ENCODE assay signal across 13 cellular contexts in genomic region chr1:243475966-243476365, GRCh38.
DNase-seq lines count a peak whose midpoint lies in the region; ATAC-seq, FAIRE-seq and TF ChIP-seq lines count a peak whose summit lies in the region.
"Had no signal": no experiment of that assay in that cellular context is flagged by ENCODE, and none has a peak within 500 bp of the region (broad histone marks: within the 10 kb centered on the region; RNA-seq: fewer than 3 reads in every experiment).

No MANE protein-coding gene starts in this region.

- no peak overlapping the region for H3K9ac ChIP-seq in astrocyte (ENCODE audit: low read length)

- no peak overlapping the region for H3K4me3 Mint-ChIP-seq in astrocyte (ENCODE audit: unreplicated experiment)

- H3K4me3 ChIP-seq in astrocyte (ENCODE audit: insufficient read depth, low read depth, low read length) (no peak overlapping the region), upper lobe of left lung (no peak overlapping the region)
- H3K4me3 ChIP-seq: body of pancreas had no signal

- peaks cover 27% of the 10 kb centered on the region for H3K4me1 ChIP-seq in astrocyte (ENCODE audit: insufficient read depth, low read length)
- H3K4me1 ChIP-seq in upper lobe of left lung = peaks cover 9 to 27% (median 15%) of the 10 kb centered on the region in 4 donors
- H3K4me1 ChIP-seq: body of pancreas had no signal

- H3K36me3 ChIP-seq in astrocyte (ENCODE audit: insufficient read depth, low read length) (no peaks in the 10 kb centered on the region), upper lobe of left lung (peaks cover 0 to 3% (median 1%) of the 10 kb centered on the region in 4 donors)

- H3K4me2 ChIP-seq in astrocyte (ENCODE audit: low read length) = peak overlapping the region; percentile 13

- peak; percentile 46 for TF ChIP-seq CTCF in astrocyte (IDR thresholded peaks at IDR 0.05; ENCODE audit: insufficient read depth, low read depth, low read length)
- TF ChIP-seq CTCF in upper lobe of left lung (IDR thresholded peaks at IDR 0.05) = no peak

- WGBS in upper lobe of left lung, 2 donors = 87 to 89% methylated on average over 7 of the region's 7 CpGs

- H3K79me2 ChIP-seq in astrocyte (ENCODE audit: insufficient read depth, low read length) = no peaks in the 10 kb centered on the region

- no peak for ATAC-seq in GM21526 (IDR thresholded peaks at IDR 0.05; ENCODE audit: low FRiP score, unreplicated experiment)
- no peak for ATAC-seq in upper lobe of left lung (ENCODE audit: low FRiP score in 2 of 2)
- ATAC-seq in GM18519 (IDR thresholded peaks at IDR 0.05; ENCODE audit: low FRiP score, unreplicated experiment) = no peak
- ATAC-seq: body of pancreas; stimulated activated naive CD8-positive, alpha-beta T cell treated with anti-CD3 and anti-CD28 coated beads, Interleukin-15, Interleukin-2, amounts not matched to agents 100 U/mL and 50 U/mL, for 24 hours had no signal

- no peaks in the 10 kb centered on the region for H4K20me1 ChIP-seq in astrocyte (ENCODE audit: insufficient read depth, low read length)

- peaks cover 20% of the 10 kb centered on the region for H3K4me1 Mint-ChIP-seq in astrocyte (ENCODE audit: low read depth, unreplicated experiment)

- H3K27me3 ChIP-seq in astrocyte (ENCODE audit: insufficient read depth, low read length) = no peaks in the 10 kb centered on the region
- no peaks in the 10 kb centered on the region for H3K27me3 ChIP-seq in upper lobe of left lung
- H3K27me3 ChIP-seq: body of pancreas had no signal

- peak; percentile 18 for DNase-seq in AG08395 (ENCODE audit: low spot score)
- peak; percentile 46 for DNase-seq in HK-2 (ENCODE audit: unreplicated experiment)
- peak; percentile 71 for DNase-seq in astrocyte (ENCODE audit: low read depth)
- DNase-seq in iris pigment epithelial cell (ENCODE audit: low read depth) = peak; percentile 59
- no peak for DNase-seq in upper lobe of left lung
- DNase-seq in germinal center (ENCODE audit: low spot score) = no peak
- DNase-seq: body of pancreas; NCI-H2081; stimulated activated naive CD8-positive, alpha-beta T cell treated with anti-CD3 and anti-CD28 coated beads, Interleukin-15, Interleukin-2, amounts not matched to agents 100 U/mL and 50 U/mL, for 24 hours had no signal

- TF ChIP-seq EP300 in upper lobe of left lung (IDR thresholded peaks at IDR 0.05) = no peak

- H3K9me3 ChIP-seq in astrocyte (ENCODE audit: insufficient read depth, low read depth, low read length) (no peaks in the 10 kb centered on the region), upper lobe of left lung (no peaks in the 10 kb centered on the region)
- H3K9me3 ChIP-seq: body of pancreas had no signal

- no peak for FAIRE-seq in astrocyte (lab: Jason Lieb, UNC)
- FAIRE-seq: GM19239 had no signal

- H3K27ac ChIP-seq in astrocyte (ENCODE audit: low read depth, low read length) = no peak overlapping the region
- no peak overlapping the region for H3K27ac ChIP-seq in upper lobe of left lung
- H3K27ac ChIP-seq: body of pancreas, VCaP had no signal

- TF ChIP-seq POLR2A in upper lobe of left lung (IDR thresholded peaks at IDR 0.05) = no peak

- H3K27ac Mint-ChIP-seq in astrocyte (ENCODE audit: unreplicated experiment) = no peak overlapping the region

- peaks cover 4% of the 10 kb centered on the region for H3K36me3 Mint-ChIP-seq in astrocyte (ENCODE audit: low read depth, unreplicated experiment)

- H2AFZ ChIP-seq in astrocyte (ENCODE audit: low read depth, low read length) = no peak overlapping the region

- H3K27me3 Mint-ChIP-seq in astrocyte (ENCODE audit: low read depth, unreplicated experiment) = no peaks in the 10 kb centered on the region

- no peaks in the 10 kb centered on the region for H3K9me3 Mint-ChIP-seq in astrocyte (ENCODE audit: unreplicated experiment)

Comparison
In these comparisons a context has a peak if more than half of its experiments do, and no peak if none do; other contexts are left out.
1. DNase-seq: peak in AG08395 (single experiment), HK-2 (single experiment), astrocyte (single experiment) and iris pigment epithelial cell (single experiment); none in upper lobe of left lung (0 of 2) and germinal center (single experiment).